In the genomic region with DNA sequence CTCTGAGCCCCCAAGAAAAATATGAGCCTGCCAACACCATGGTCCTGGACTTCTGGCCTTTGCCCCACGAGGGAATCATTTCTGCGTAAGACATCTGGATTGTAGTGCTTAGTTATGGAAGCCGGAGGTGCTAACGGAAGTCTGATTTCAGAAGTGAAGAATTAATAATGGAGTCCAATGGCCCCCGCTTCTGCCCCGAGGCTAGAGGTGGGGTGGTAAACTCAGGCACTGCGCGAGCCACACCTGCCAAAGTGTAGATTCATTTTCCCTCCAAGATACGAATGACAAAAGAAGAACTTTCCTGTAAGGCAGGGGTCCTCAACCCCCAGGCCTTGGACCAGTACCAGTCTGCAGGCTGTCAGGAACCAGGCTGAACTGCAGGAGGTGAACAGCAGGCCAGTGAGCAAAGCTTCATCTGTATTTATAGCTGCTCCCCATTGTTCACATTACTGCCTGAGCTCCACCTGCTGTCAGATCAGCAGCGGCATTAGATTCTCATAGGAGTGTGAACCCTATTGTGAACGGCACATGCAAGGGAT, we compare ENCODE assay signal across 27 cellular contexts. TPM values are rescaled to one million over a fixed set of nuclear protein-coding genes. Genes with fewer than 3 reads are reported as not detected.
A peak's percentile ranks its signal among the peaks of the same experiment; 100 is the strongest.
DNase-seq lines count a peak whose midpoint lies in the region; ATAC-seq and TF ChIP-seq lines count a peak whose summit lies in the region.
"Had no signal": no experiment of that assay in that cellular context is flagged by ENCODE, and none has a peak within 500 bp of the region (broad histone marks: within the 10 kb centered on the region; RNA-seq: fewer than 3 reads in every experiment).

No MANE protein-coding gene starts in this region.

- H3K27ac ChIP-seq in left ventricle myocardium inferior (replicated peaks), result no peak overlapping the region
- H3K27ac ChIP-seq: colonic mucosa, lower lobe of right lung, ovary, spleen had no signal

- H3K36me3 Mint-ChIP-seq in osteocyte (ENCODE audit: unreplicated experiment), result no peaks in the 10 kb centered on the region
- H3K36me3 Mint-ChIP-seq: activated naive CD4-positive, alpha-beta T cell treated with anti-CD3 and anti-CD28 coated beads, Interleukin-2, amount 50 U/mL, for 72 hours; natural killer cell treated with Interleukin-12 subunit alpha and Interleukin-12 subunit beta and Interleukin-15 and Interleukin-18, amount 100 ng/mL, for 72 hours; type B pancreatic cell had no signal

- DNase-seq in left ventricle myocardium inferior (no peak), Right ventricle myocardium superior (no peak), HT-29 (ENCODE audit: low spot score) (peak; percentile 25), RPMI8226 (peak; percentile 27), osteocyte (ENCODE audit: extremely low spot score, unreplicated experiment) (peak; percentile 65), GM20000 (ENCODE audit: low spot score) (no peak), KBM-7 (no peak), T-helper 9 cell (no peak)
- DNase-seq: activated CD4-positive, alpha-beta memory T cell treated with anti-CD3 and anti-CD28 coated beads, Interleukin-2, amount 10 ng/mL, durations not matched to agents 7 days and 5 days; colonic mucosa; DMS79; effector CD8-positive, alpha-beta T cell; erythroblast; kidney glomerular epithelial cell; lower lobe of right lung; NCI-H1092 treated with DMSO at 0.1 percent for 48 hours; NCI-H187; NCI-H526 treated with DMSO at 0.1 percent for 48 hours; ovary; SHP77; spleen; stimulated activated CD4-positive, alpha-beta T cell treated with anti-CD3 and anti-CD28 coated beads, Interleukin-2, amount 100 ng/mL, for 48 hours had no signal

- TF ChIP-seq CTCF in left ventricle myocardium inferior (IDR thresholded peaks at IDR 0.05; ENCODE audit: borderline replicate concordance) (peak; percentile 34), osteocyte (IDR thresholded peaks at IDR 0.05) (peak; percentile 48), GM20000 (IDR thresholded peaks at IDR 0.05; ENCODE audit: extremely low read depth, missing control alignments) (no peak)

- H3K27me3 Mint-ChIP-seq in osteocyte (ENCODE audit: unreplicated experiment), result peaks cover 29% of the 10 kb centered on the region

- H3K4me3 ChIP-seq in left ventricle myocardium inferior, result no peak overlapping the region
- H3K4me3 ChIP-seq: colonic mucosa, lower lobe of right lung, ovary, spleen had no signal

- no peaks in the 10 kb centered on the region for H3K9me3 Mint-ChIP-seq in osteocyte (ENCODE audit: unreplicated experiment)
- H3K9me3 Mint-ChIP-seq: activated CD4-positive, alpha-beta memory T cell treated with anti-CD3 and anti-CD28 coated beads, Interleukin-2, amount 10 ng/mL, durations not matched to agents 7 days and 5 days; activated naive CD4-positive, alpha-beta T cell treated with anti-CD3 and anti-CD28 coated beads, Interleukin-2, amount 50 U/mL, for 72 hours; natural killer cell treated with Interleukin-12 subunit alpha and Interleukin-12 subunit beta and Interleukin-15 and Interleukin-18, amount 100 ng/mL, for 72 hours; type B pancreatic cell had no signal

- no peak overlapping the region for H3K27ac Mint-ChIP-seq in osteocyte (ENCODE audit: unreplicated experiment)
- H3K27ac Mint-ChIP-seq: activated CD4-positive, alpha-beta memory T cell treated with anti-CD3 and anti-CD28 coated beads, Interleukin-2, amount 10 ng/mL, durations not matched to agents 7 days and 5 days; activated naive CD4-positive, alpha-beta T cell treated with anti-CD3 and anti-CD28 coated beads, Interleukin-2, amount 50 U/mL, for 72 hours; natural killer cell treated with Interleukin-12 subunit alpha and Interleukin-12 subunit beta and Interleukin-15 and Interleukin-18, amount 100 ng/mL, for 72 hours; type B pancreatic cell had no signal

- no peaks in the 10 kb centered on the region for H3K9me3 ChIP-seq in left ventricle myocardium inferior (replicated peaks)
- H3K9me3 ChIP-seq: colonic mucosa, lower lobe of right lung, ovary, spleen had no signal

- no peak for ATAC-seq in Right ventricle myocardium superior (ENCODE audit: poor library complexity)
- ATAC-seq: activated naive CD4-positive, alpha-beta T cell treated with anti-CD3 and anti-CD28 coated beads, Interleukin-2, amount 50 U/mL, for 72 hours; lower lobe of right lung; natural killer cell treated with Interleukin-12 subunit alpha and Interleukin-12 subunit beta and Interleukin-15 and Interleukin-18, amount 100 ng/mL, for 72 hours had no signal

- H3K36me3 ChIP-seq in left ventricle myocardium inferior, result no peaks in the 10 kb centered on the region
- H3K36me3 ChIP-seq: colonic mucosa, lower lobe of right lung, ovary, spleen had no signal

- in situ Hi-C loops in KBM-7 (cut with MboI; ENCODE audit: low pct_unique_long_range_greater_than_20kb, low sequenced_read_pairs), result no loop called here

- no peaks in the 10 kb centered on the region for H3K4me1 Mint-ChIP-seq in osteocyte (ENCODE audit: unreplicated experiment)
- H3K4me1 Mint-ChIP-seq: activated CD4-positive, alpha-beta memory T cell treated with anti-CD3 and anti-CD28 coated beads, Interleukin-2, amount 10 ng/mL, durations not matched to agents 7 days and 5 days had no signal

- H3K4me1 ChIP-seq in left ventricle myocardium inferior, result no peaks in the 10 kb centered on the region
- H3K4me1 ChIP-seq: colonic mucosa, lower lobe of right lung, spleen had no signal

- H3K27me3 ChIP-seq in left ventricle myocardium inferior (ENCODE audit: low read depth), result peaks cover 98% of the 10 kb centered on the region
- H3K27me3 ChIP-seq: ovary had no signal

- intact Hi-C loops in left ventricle myocardium inferior (cut with micrococcal nuclease) (no loop called here), Right ventricle myocardium superior (cut with DNase I) (no loop called here)

- no peak overlapping the region for H3K4me3 Mint-ChIP-seq in osteocyte (ENCODE audit: unreplicated experiment)
- H3K4me3 Mint-ChIP-seq: activated CD4-positive, alpha-beta memory T cell treated with anti-CD3 and anti-CD28 coated beads, Interleukin-2, amount 10 ng/mL, durations not matched to agents 7 days and 5 days; natural killer cell treated with Interleukin-12 subunit alpha and Interleukin-12 subunit beta and Interleukin-15 and Interleukin-18, amount 100 ng/mL, for 72 hours; type B pancreatic cell had no signal

RNA-seq across cellular contexts. Expression of a gene that starts 22.3 kb away (rescaled TPM):
- total RNA-seq in left ventricle myocardium inferior (not detected), Right ventricle myocardium superior (not detected), osteocyte (not detected in 2 replicates)
- not detected in 2 replicates for total RNA-seq in HT-29 (2014; rRNA removed; shearing (Covaris generic))
- total RNA-seq: activated CD4-positive, alpha-beta memory T cell treated with anti-CD3 and anti-CD28 coated beads, Interleukin-2, amount 10 ng/mL, durations not matched to agents 7 days and 5 days; activated naive CD4-positive, alpha-beta T cell treated with anti-CD3 and anti-CD28 coated beads, Interleukin-2, amount 50 U/mL, for 72 hours; bronchial epithelial cell; colonic mucosa; LHCN-M2; lower lobe of right lung; natural killer cell treated with Interleukin-12 subunit alpha and Interleukin-12 subunit beta and Interleukin-15 and Interleukin-18, amount 100 ng/mL, for 72 hours; ovary; spleen had no signal

Comparison
In these comparisons a context has a peak if more than half of its experiments do, and no peak if none do; other contexts are left out.
1. DNase-seq: peak in HT-29 (single experiment), RPMI8226 (single experiment) and osteocyte (single experiment); none in left ventricle myocardium inferior (single experiment), Right ventricle myocardium superior (single experiment), GM20000 (single experiment), KBM-7 (single experiment) and T-helper 9 cell (single experiment).